In genomic region chr7:42407311-42407710, GRCh38 we compare ENCODE assay signal across 19 cellular contexts.
A peak's percentile ranks its signal among the peaks of the same experiment; 100 is the strongest.
DNase-seq lines count a peak whose midpoint lies in the region; ATAC-seq, FAIRE-seq and TF ChIP-seq lines count a peak whose summit lies in the region.
"Had no signal": no experiment of that assay in that cellular context is flagged by ENCODE, and none has a peak within 500 bp of the region (broad histone marks: within the 10 kb centered on the region; RNA-seq: fewer than 3 reads in every experiment).

No MANE protein-coding gene starts in this region.

- peak overlapping the region; percentile 85 for H2AFZ ChIP-seq in mammary epithelial cell (ENCODE audit: low read depth, low read length)
- H2AFZ ChIP-seq in keratinocyte (ENCODE audit: control insufficient read depth, low read length), result peak overlapping the region; percentile 17

- H3K36me3 Mint-ChIP-seq in CD4-positive, alpha-beta memory T cell, result no peaks in the 10 kb centered on the region
- H3K36me3 Mint-ChIP-seq: CD8-positive, alpha-beta memory T cell had no signal

- BruUV-seq in mammary epithelial cell (replicated peaks; lab: Mats Ljungman, UMichigan), result no TSS peak

- no peaks in the 10 kb centered on the region for H3K9me3 ChIP-seq in mammary epithelial cell (replicated peaks; ENCODE audit: insufficient read depth, low read length)
- H3K9me3 ChIP-seq in breast epithelium, result no peaks in the 10 kb centered on the region
- no peaks in the 10 kb centered on the region for H3K9me3 ChIP-seq in keratinocyte (ENCODE audit: control insufficient read depth, low read depth, low read length)
- no peaks in the 10 kb centered on the region for H3K9me3 ChIP-seq in CD4-positive, alpha-beta memory T cell (ENCODE audit: control insufficient read depth in 1 of 2, low read length in 2 of 2)
- H3K9me3 ChIP-seq: A549; BLaER1 treated with 17β-estradiol and CSF1 and Interleukin-3, amounts not matched to agents 10 nM and 100 nM had no signal

- H3K27me3 ChIP-seq in mammary epithelial cell (ENCODE audit: insufficient read depth, low read length) (no peaks in the 10 kb centered on the region), breast epithelium (no peaks in the 10 kb centered on the region), keratinocyte (ENCODE audit: control insufficient read depth, extremely low read depth, insufficient read depth, low read length) (no peaks in the 10 kb centered on the region)
- no peaks in the 10 kb centered on the region for H3K27me3 ChIP-seq in CD4-positive, alpha-beta memory T cell (ENCODE audit: insufficient read depth, low read length)
- H3K27me3 ChIP-seq: BLaER1 treated with 17β-estradiol and CSF1 and Interleukin-3, amounts not matched to agents 10 nM and 100 nM had no signal

- no peak overlapping the region for H3K9ac ChIP-seq in mammary epithelial cell (ENCODE audit: insufficient read depth, low read length)
- H3K9ac ChIP-seq in keratinocyte (ENCODE audit: control insufficient read depth, extremely low read depth, insufficient read depth, low read length), result no peak overlapping the region
- H3K9ac ChIP-seq: BLaER1 treated with 17β-estradiol and CSF1 and Interleukin-3, amounts not matched to agents 10 nM and 100 nM had no signal

- ATAC-seq in GM19324 (IDR thresholded peaks at IDR 0.05; ENCODE audit: low FRiP score, unreplicated experiment) (no peak), GM18498 (IDR thresholded peaks at IDR 0.05; ENCODE audit: unreplicated experiment) (no peak)
- ATAC-seq: A549, GM12878 had no signal

- H3K4me2 ChIP-seq in mammary epithelial cell (ENCODE audit: insufficient read depth, low read depth, low read length) (peak overlapping the region; percentile 4), keratinocyte (ENCODE audit: control insufficient read depth, extremely low read depth, insufficient read depth, low read depth, low read length) (peak overlapping the region; percentile 20)
- H3K4me2 ChIP-seq: A549 had no signal

- H3K79me2 ChIP-seq in mammary epithelial cell (ENCODE audit: insufficient read depth, low read length) (no peaks in the 10 kb centered on the region), keratinocyte (ENCODE audit: control insufficient read depth, insufficient read depth, low read length) (no peaks in the 10 kb centered on the region)

- POLR2A ChIA-PET in CD4-positive, alpha-beta memory T cell (lab: Charles Lee; ENCODE audit: partially characterized antibody), result no interaction called here

- DNase-seq in mammary epithelial cell, result no peak
- no peak for DNase-seq in breast epithelium (ENCODE audit: low spot score in 2 of 2)
- peak; percentile 8 for DNase-seq in cerebellar cortex (ENCODE audit: low spot score)
- DNase-seq in keratinocyte (ENCODE audit: low read depth, low spot score), result no peak
- DNase-seq in pons (ENCODE audit: low spot score), result peak; percentile 5
- DNase-seq in CD4-positive, alpha-beta memory T cell, result no peak
- DNase-seq: CD8-positive, alpha-beta memory T cell; COR-L47; DMS 273 treated with DMSO at 0.1 percent for 48 hours; DND-41; EL; HCEC 1CT had no signal

- dilution Hi-C loops in mammary epithelial cell (cut with HindIII; ENCODE audit: low sequenced_read_pairs) (no loop called here), keratinocyte (cut with MboI; ENCODE audit: extremely low pct_ligation_motif_present, low sequenced_read_pairs) (no loop called here)

- no peak overlapping the region for H3K27ac Mint-ChIP-seq in CD4-positive, alpha-beta memory T cell
- H3K27ac Mint-ChIP-seq: CD8-positive, alpha-beta memory T cell had no signal

- no peaks in the 10 kb centered on the region for H3K36me3 ChIP-seq in mammary epithelial cell (ENCODE audit: insufficient read depth, low read length)
- H3K36me3 ChIP-seq in breast epithelium, result no peaks in the 10 kb centered on the region
- no peaks in the 10 kb centered on the region for H3K36me3 ChIP-seq in keratinocyte (ENCODE audit: control insufficient read depth in 2 of 2, extremely low read depth in 1 of 2, insufficient read depth in 2 of 2, low read length in 2 of 2)
- no peaks in the 10 kb centered on the region for H3K36me3 ChIP-seq in CD4-positive, alpha-beta memory T cell (ENCODE audit: insufficient read depth, low read length)
- H3K36me3 ChIP-seq: BLaER1 treated with 17β-estradiol and CSF1 and Interleukin-3, amounts not matched to agents 10 nM and 100 nM had no signal

- H3K27ac ChIP-seq in mammary epithelial cell (ENCODE audit: insufficient read depth, low read depth, low read length) (no peak overlapping the region), breast epithelium (no peak overlapping the region), keratinocyte (ENCODE audit: control insufficient read depth, insufficient read depth, low read length) (no peak overlapping the region)
- H3K27ac ChIP-seq in CD4-positive, alpha-beta memory T cell (ENCODE audit: low read depth, low read length), result no peak overlapping the region
- H3K27ac ChIP-seq: 22Rv1; A549; BLaER1 treated with 17β-estradiol and CSF1 and Interleukin-3, amounts not matched to agents 10 nM and 100 nM had no signal

- no peak overlapping the region for H3K4me3 ChIP-seq in mammary epithelial cell (replicated peaks in 1 of 3; ENCODE audit: insufficient read depth in 1 of 3, low read depth in 2 of 3, low read length in 3 of 3)
- H3K4me3 ChIP-seq in breast epithelium, result no peak overlapping the region
- no peak overlapping the region for H3K4me3 ChIP-seq in keratinocyte (ENCODE audit: control insufficient read depth in 2 of 3, extremely low read depth in 1 of 3, insufficient read depth in 2 of 3, low read depth in 1 of 3, low read length in 3 of 3)
- no peak overlapping the region for H3K4me3 ChIP-seq in CD4-positive, alpha-beta memory T cell (ENCODE audit: low read length in 2 of 2)
- H3K4me3 ChIP-seq: A549; BLaER1 treated with 17β-estradiol and CSF1 and Interleukin-3, amounts not matched to agents 10 nM and 100 nM; GM12878 had no signal

- peaks cover 0 to 1% of the 10 kb centered on the region in 2 donors for H3K27me3 Mint-ChIP-seq in CD4-positive, alpha-beta memory T cell

- FAIRE-seq in keratinocyte (lab: Jason Lieb, UNC), result no peak
- FAIRE-seq: A549, GM12878, GM19239 had no signal

- H3K4me1 Mint-ChIP-seq in CD4-positive, alpha-beta memory T cell, result no peaks in the 10 kb centered on the region
- H3K4me1 Mint-ChIP-seq: CD8-positive, alpha-beta memory T cell had no signal

- WGBS in mammary epithelial cell (ENCODE audit: low coverage, missing lambda C conversion rate), result 57% methylated on average over 9 of the region's 9 CpGs

- no peak overlapping the region for H3K4me3 Mint-ChIP-seq in CD4-positive, alpha-beta memory T cell
- H3K4me3 Mint-ChIP-seq: CD8-positive, alpha-beta memory T cell had no signal

- CTCF ChIA-PET in mammary epithelial cell (lab: Charles Lee; ENCODE audit: low non-redundant PET), result no interaction called here
- CTCF ChIA-PET in CD4-positive, alpha-beta memory T cell (lab: Charles Lee; ENCODE audit: partially characterized antibody), result no interaction called here

- in situ Hi-C loops in mammary epithelial cell (cut with MboI; ENCODE audit: low sequenced_read_pairs in 2 of 2), result no loop called here

- H3K9me3 Mint-ChIP-seq in CD4-positive, alpha-beta memory T cell, result peaks cover 0 to 3% (median 0%) of the 10 kb centered on the region in 8 donors

- TF ChIP-seq CTCF in mammary epithelial cell (conservative IDR thresholded peaks at IDR 0.05 in 1 of 2, IDR thresholded peaks at IDR 0.05 in 1 of 2; ENCODE audit: extremely low read depth in 1 of 2, insufficient read depth in 1 of 2, low read depth in 1 of 2, low read length in 2 of 2), result no peak
- TF ChIP-seq CTCF in breast epithelium (IDR thresholded peaks at IDR 0.05), result no peak
- no peak for TF ChIP-seq CTCF in keratinocyte (optimal IDR thresholded peaks at IDR 0.05 in 1 of 3, IDR thresholded peaks at IDR 0.05 in 1 of 3, conservative IDR thresholded peaks at IDR 0.05 in 1 of 3; ENCODE audit: extremely low read depth in 1 of 3, insufficient read depth in 2 of 3, low read length in 3 of 3)

- H3K4me1 ChIP-seq in mammary epithelial cell (ENCODE audit: insufficient read depth, low read length), result peaks cover 13% of the 10 kb centered on the region
- H3K4me1 ChIP-seq in breast epithelium, result no peaks in the 10 kb centered on the region
- peaks cover 12% of the 10 kb centered on the region for H3K4me1 ChIP-seq in keratinocyte (ENCODE audit: control insufficient read depth, extremely low read depth, insufficient read depth, low read length)
- H3K4me1 ChIP-seq in CD4-positive, alpha-beta memory T cell (ENCODE audit: insufficient read depth, low read length), result no peaks in the 10 kb centered on the region
- H3K4me1 ChIP-seq: A549 had no signal

- H4K20me1 ChIP-seq in mammary epithelial cell (ENCODE audit: insufficient read depth, low read length), result no peaks in the 10 kb centered on the region
- H4K20me1 ChIP-seq in keratinocyte (ENCODE audit: control insufficient read depth, extremely low read depth, insufficient read depth, low read length), result no peaks in the 10 kb centered on the region
- H4K20me1 ChIP-seq: BLaER1 treated with 17β-estradiol and CSF1 and Interleukin-3, amounts not matched to agents 10 nM and 100 nM had no signal

- TF ChIP-seq POLR2A in breast epithelium (IDR thresholded peaks at IDR 0.05), result no peak

- H3K9me1 ChIP-seq in keratinocyte (ENCODE audit: control insufficient read depth, extremely low read depth, insufficient read depth, low read length), result no peaks in the 10 kb centered on the region

- intact Hi-C loops in mammary epithelial cell (cut with micrococcal nuclease), result no loop called here
- intact Hi-C loops in breast epithelium (cut with DNase I; ENCODE audit: low total_unique reads), result no loop called here
- intact Hi-C loops in CD4-positive, alpha-beta memory T cell (cut with micrococcal nuclease), result no loop called here

Comparison
In these comparisons a context has a peak if more than half of its experiments do, and no peak if none do; other contexts are left out.
1. DNase-seq: peak in cerebellar cortex (single experiment) and pons (single experiment); none in mammary epithelial cell (single experiment), breast epithelium (0 of 2), keratinocyte (single experiment) and CD4-positive, alpha-beta memory T cell (0 of 5).